ENCODE assay signal across 1 cellular context in the genomic region with DNA sequence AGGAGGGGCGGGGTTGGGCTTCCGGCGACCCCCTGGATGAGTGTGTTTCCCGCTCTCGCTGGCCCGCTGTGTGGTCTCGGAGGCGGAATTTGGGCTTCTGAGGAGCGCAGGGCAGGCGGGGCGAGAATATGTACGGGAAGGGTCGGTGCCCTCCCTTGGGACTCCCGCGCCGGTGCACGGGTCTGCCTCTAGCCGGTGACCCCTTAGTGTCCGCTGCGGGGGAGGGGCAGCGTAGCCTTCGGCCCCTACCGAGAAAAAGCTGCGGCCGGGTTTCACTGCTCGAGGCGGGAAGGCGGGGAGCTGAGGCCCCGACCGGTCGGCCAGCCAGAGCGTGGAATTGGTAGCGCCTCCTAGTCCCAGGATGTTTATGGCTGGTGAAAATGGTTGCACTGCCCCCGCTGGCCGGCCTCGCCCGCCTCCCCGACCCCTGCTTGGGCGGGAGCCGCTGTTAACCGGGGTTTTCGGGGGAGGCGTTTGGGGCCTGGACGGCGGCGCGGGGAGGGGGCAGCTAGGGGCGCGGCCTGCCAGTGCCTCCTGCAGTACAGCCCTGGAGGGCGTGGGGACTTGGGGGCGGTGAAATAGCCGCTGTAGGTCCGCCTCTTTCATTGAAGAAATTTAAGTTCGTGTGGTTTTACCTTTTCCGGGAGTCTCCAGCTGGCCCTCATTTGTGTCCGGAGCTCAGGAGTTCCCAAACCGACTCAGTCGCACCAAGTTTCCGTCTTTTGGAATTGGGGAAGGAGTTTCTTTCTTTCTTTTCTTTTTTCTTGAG.
TF ChIP-seq lines count a peak whose summit lies in the region.

A gene (plus strand): TSS at position 643 of the 769 bp plus-strand sequence. CDS start 290 bp downstream, outside the sequence.

TF ChIP-seq in WTC11, 78 proteins besides CTCF, POLR2A, EP300 and RAD21 (continued from another document):
- TF ChIP-seq, protein P1, sequence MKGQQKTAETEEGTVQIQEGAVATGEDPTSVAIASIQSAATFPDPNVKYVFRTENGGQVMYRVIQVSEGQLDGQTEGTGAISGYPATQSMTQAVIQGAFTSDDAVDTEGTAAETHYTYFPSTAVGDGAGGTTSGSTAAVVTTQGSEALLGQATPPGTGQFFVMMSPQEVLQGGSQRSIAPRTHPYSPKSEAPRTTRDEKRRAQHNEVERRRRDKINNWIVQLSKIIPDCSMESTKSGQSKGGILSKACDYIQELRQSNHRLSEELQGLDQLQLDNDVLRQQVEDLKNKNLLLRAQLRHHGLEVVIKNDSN (CRISPR knock-in tag; IDR thresholded peaks at IDR 0.05): no peak; the same call in 1 of the 2 replicates
- TF ChIP-seq CREB1 (CRISPR knock-in tag; IDR thresholded peaks at IDR 0.05) (no peak), RELA (CRISPR knock-in tag; IDR thresholded peaks at IDR 0.05; ENCODE audit: borderline replicate concordance) (no peak), CBFB (CRISPR knock-in tag; IDR thresholded peaks at IDR 0.05; ENCODE audit: low read depth) (no peak), EMX1 (CRISPR knock-in tag; IDR thresholded peaks at IDR 0.05) (no peak), GTF2I (CRISPR knock-in tag; conservative IDR thresholded peaks at IDR 0.05) (no peak), TEAD1 (CRISPR knock-in tag; IDR thresholded peaks at IDR 0.05) (no peak; the same call in 1 of the 2 replicates), HMGA2 (CRISPR knock-in tag; IDR thresholded peaks at IDR 0.05) (peak; percentile 4; the same call in 1 of the 2 replicates), SOX15 (CRISPR knock-in tag; IDR thresholded peaks at IDR 0.05) (no peak), ZNF232 (CRISPR knock-in tag; IDR thresholded peaks at IDR 0.05) (peak; percentile 65; the same call in 1 of the 2 replicates), ZNF263 (CRISPR knock-in tag; IDR thresholded peaks at IDR 0.05; ENCODE audit: low read depth) (no peak), JAZF1 (CRISPR knock-in tag; IDR thresholded peaks at IDR 0.05) (no peak), NR2C2 (CRISPR knock-in tag; IDR thresholded peaks at IDR 0.05) (no peak), ZNF219 (CRISPR knock-in tag; IDR thresholded peaks at IDR 0.05; ENCODE audit: borderline replicate concordance) (no peak), RORB (CRISPR knock-in tag; IDR thresholded peaks at IDR 0.05) (no peak), NFE2L1 (CRISPR knock-in tag; IDR thresholded peaks at IDR 0.05) (peak; percentile 72; the same call in 1 of the 2 replicates), GRHL2 (CRISPR knock-in tag; IDR thresholded peaks at IDR 0.05; ENCODE audit: insufficient replicate concordance, severe bottlenecking) (no peak)
- TF ChIP-seq, protein P2, sequence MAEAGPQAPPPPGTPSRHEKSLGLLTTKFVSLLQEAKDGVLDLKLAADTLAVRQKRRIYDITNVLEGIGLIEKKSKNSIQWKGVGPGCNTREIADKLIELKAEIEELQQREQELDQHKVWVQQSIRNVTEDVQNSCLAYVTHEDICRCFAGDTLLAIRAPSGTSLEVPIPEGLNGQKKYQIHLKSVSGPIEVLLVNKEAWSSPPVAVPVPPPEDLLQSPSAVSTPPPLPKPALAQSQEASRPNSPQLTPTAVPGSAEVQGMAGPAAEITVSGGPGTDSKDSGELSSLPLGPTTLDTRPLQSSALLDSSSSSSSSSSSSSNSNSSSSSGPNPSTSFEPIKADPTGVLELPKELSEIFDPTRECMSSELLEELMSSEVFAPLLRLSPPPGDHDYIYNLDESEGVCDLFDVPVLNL (CRISPR knock-in tag; IDR thresholded peaks at IDR 0.05; ENCODE audit: borderline replicate concordance, low read depth): peak; percentile 90
- TF ChIP-seq, protein P3, sequence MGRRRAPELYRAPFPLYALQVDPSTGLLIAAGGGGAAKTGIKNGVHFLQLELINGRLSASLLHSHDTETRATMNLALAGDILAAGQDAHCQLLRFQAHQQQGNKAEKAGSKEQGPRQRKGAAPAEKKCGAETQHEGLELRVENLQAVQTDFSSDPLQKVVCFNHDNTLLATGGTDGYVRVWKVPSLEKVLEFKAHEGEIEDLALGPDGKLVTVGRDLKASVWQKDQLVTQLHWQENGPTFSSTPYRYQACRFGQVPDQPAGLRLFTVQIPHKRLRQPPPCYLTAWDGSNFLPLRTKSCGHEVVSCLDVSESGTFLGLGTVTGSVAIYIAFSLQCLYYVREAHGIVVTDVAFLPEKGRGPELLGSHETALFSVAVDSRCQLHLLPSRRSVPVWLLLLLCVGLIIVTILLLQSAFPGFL (CRISPR knock-in tag; IDR thresholded peaks at IDR 0.05; ENCODE audit: borderline replicate concordance): no peak
- TF ChIP-seq, protein P4, sequence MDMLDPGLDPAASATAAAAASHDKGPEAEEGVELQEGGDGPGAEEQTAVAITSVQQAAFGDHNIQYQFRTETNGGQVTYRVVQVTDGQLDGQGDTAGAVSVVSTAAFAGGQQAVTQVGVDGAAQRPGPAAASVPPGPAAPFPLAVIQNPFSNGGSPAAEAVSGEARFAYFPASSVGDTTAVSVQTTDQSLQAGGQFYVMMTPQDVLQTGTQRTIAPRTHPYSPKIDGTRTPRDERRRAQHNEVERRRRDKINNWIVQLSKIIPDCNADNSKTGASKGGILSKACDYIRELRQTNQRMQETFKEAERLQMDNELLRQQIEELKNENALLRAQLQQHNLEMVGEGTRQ (CRISPR knock-in tag; IDR thresholded peaks at IDR 0.05): no peak
- TF ChIP-seq, protein P5, sequence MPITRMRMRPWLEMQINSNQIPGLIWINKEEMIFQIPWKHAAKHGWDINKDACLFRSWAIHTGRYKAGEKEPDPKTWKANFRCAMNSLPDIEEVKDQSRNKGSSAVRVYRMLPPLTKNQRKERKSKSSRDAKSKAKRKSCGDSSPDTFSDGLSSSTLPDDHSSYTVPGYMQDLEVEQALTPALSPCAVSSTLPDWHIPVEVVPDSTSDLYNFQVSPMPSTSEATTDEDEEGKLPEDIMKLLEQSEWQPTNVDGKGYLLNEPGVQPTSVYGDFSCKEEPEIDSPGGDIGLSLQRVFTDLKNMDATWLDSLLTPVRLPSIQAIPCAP (CRISPR knock-in tag; IDR thresholded peaks at IDR 0.05): peak; percentile 62; the same call in 1 of the 2 replicates
- TF ChIP-seq, protein P6, sequence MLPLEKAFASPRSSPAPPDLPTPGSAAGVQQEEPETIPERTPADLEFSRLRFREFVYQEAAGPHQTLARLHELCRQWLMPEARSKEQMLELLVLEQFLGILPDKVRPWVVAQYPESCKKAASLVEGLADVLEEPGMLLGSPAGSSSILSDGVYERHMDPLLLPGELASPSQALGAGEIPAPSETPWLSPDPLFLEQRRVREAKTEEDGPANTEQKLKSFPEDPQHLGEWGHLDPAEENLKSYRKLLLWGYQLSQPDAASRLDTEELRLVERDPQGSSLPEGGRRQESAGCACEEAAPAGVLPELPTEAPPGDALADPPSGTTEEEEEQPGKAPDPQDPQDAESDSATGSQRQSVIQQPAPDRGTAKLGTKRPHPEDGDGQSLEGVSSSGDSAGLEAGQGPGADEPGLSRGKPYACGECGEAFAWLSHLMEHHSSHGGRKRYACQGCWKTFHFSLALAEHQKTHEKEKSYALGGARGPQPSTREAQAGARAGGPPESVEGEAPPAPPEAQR (CRISPR knock-in tag; IDR thresholded peaks at IDR 0.05): no peak
- TF ChIP-seq, protein P7, sequence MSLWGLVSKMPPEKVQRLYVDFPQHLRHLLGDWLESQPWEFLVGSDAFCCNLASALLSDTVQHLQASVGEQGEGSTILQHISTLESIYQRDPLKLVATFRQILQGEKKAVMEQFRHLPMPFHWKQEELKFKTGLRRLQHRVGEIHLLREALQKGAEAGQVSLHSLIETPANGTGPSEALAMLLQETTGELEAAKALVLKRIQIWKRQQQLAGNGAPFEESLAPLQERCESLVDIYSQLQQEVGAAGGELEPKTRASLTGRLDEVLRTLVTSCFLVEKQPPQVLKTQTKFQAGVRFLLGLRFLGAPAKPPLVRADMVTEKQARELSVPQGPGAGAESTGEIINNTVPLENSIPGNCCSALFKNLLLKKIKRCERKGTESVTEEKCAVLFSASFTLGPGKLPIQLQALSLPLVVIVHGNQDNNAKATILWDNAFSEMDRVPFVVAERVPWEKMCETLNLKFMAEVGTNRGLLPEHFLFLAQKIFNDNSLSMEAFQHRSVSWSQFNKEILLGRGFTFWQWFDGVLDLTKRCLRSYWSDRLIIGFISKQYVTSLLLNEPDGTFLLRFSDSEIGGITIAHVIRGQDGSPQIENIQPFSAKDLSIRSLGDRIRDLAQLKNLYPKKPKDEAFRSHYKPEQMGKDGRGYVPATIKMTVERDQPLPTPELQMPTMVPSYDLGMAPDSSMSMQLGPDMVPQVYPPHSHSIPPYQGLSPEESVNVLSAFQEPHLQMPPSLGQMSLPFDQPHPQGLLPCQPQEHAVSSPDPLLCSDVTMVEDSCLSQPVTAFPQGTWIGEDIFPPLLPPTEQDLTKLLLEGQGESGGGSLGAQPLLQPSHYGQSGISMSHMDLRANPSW (CRISPR knock-in tag; conservative IDR thresholded peaks at IDR 0.05; ENCODE audit: low read depth): no peak
- TF ChIP-seq, protein P8, sequence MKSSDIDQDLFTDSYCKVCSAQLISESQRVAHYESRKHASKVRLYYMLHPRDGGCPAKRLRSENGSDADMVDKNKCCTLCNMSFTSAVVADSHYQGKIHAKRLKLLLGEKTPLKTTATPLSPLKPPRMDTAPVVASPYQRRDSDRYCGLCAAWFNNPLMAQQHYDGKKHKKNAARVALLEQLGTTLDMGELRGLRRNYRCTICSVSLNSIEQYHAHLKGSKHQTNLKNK (CRISPR knock-in tag; IDR thresholded peaks at IDR 0.05): no peak
- TF ChIP-seq, protein P9, sequence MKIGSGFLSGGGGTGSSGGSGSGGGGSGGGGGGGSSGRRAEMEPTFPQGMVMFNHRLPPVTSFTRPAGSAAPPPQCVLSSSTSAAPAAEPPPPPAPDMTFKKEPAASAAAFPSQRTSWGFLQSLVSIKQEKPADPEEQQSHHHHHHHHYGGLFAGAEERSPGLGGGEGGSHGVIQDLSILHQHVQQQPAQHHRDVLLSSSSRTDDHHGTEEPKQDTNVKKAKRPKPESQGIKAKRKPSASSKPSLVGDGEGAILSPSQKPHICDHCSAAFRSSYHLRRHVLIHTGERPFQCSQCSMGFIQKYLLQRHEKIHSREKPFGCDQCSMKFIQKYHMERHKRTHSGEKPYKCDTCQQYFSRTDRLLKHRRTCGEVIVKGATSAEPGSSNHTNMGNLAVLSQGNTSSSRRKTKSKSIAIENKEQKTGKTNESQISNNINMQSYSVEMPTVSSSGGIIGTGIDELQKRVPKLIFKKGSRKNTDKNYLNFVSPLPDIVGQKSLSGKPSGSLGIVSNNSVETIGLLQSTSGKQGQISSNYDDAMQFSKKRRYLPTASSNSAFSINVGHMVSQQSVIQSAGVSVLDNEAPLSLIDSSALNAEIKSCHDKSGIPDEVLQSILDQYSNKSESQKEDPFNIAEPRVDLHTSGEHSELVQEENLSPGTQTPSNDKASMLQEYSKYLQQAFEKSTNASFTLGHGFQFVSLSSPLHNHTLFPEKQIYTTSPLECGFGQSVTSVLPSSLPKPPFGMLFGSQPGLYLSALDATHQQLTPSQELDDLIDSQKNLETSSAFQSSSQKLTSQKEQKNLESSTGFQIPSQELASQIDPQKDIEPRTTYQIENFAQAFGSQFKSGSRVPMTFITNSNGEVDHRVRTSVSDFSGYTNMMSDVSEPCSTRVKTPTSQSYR (CRISPR knock-in tag; IDR thresholded peaks at IDR 0.05): no peak
- TF ChIP-seq, protein P10, sequence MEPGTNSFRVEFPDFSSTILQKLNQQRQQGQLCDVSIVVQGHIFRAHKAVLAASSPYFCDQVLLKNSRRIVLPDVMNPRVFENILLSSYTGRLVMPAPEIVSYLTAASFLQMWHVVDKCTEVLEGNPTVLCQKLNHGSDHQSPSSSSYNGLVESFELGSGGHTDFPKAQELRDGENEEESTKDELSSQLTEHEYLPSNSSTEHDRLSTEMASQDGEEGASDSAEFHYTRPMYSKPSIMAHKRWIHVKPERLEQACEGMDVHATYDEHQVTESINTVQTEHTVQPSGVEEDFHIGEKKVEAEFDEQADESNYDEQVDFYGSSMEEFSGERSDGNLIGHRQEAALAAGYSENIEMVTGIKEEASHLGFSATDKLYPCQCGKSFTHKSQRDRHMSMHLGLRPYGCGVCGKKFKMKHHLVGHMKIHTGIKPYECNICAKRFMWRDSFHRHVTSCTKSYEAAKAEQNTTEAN (CRISPR knock-in tag; IDR thresholded peaks at IDR 0.05): peak; percentile 76; the same call in 1 of the 2 replicates
- TF ChIP-seq, protein P11, sequence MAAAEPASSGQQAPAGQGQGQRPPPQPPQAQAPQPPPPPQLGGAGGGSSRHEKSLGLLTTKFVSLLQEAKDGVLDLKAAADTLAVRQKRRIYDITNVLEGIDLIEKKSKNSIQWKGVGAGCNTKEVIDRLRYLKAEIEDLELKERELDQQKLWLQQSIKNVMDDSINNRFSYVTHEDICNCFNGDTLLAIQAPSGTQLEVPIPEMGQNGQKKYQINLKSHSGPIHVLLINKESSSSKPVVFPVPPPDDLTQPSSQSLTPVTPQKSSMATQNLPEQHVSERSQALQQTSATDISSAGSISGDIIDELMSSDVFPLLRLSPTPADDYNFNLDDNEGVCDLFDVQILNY (CRISPR knock-in tag; IDR thresholded peaks at IDR 0.05): peak; percentile 75
- TF ChIP-seq, protein P12, sequence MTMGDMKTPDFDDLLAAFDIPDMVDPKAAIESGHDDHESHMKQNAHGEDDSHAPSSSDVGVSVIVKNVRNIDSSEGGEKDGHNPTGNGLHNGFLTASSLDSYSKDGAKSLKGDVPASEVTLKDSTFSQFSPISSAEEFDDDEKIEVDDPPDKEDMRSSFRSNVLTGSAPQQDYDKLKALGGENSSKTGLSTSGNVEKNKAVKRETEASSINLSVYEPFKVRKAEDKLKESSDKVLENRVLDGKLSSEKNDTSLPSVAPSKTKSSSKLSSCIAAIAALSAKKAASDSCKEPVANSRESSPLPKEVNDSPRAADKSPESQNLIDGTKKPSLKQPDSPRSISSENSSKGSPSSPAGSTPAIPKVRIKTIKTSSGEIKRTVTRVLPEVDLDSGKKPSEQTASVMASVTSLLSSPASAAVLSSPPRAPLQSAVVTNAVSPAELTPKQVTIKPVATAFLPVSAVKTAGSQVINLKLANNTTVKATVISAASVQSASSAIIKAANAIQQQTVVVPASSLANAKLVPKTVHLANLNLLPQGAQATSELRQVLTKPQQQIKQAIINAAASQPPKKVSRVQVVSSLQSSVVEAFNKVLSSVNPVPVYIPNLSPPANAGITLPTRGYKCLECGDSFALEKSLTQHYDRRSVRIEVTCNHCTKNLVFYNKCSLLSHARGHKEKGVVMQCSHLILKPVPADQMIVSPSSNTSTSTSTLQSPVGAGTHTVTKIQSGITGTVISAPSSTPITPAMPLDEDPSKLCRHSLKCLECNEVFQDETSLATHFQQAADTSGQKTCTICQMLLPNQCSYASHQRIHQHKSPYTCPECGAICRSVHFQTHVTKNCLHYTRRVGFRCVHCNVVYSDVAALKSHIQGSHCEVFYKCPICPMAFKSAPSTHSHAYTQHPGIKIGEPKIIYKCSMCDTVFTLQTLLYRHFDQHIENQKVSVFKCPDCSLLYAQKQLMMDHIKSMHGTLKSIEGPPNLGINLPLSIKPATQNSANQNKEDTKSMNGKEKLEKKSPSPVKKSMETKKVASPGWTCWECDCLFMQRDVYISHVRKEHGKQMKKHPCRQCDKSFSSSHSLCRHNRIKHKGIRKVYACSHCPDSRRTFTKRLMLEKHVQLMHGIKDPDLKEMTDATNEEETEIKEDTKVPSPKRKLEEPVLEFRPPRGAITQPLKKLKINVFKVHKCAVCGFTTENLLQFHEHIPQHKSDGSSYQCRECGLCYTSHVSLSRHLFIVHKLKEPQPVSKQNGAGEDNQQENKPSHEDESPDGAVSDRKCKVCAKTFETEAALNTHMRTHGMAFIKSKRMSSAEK (CRISPR knock-in tag; IDR thresholded peaks at IDR 0.05; ENCODE audit: borderline replicate concordance): 0 out of 2 replicates have a peak, but pooled peaks have one; percentile 52
